ENCODE assay signal across 14 cellular contexts in genomic region chr11:7533199-7534029, GRCh38. TPM values are rescaled to one million over a fixed set of nuclear protein-coding genes. Genes with fewer than 3 reads are reported as not detected.
DNase-seq lines count a peak whose midpoint lies in the region; ATAC-seq, FAIRE-seq and TF ChIP-seq lines count a peak whose summit lies in the region.
"Had no signal": no experiment of that assay in that cellular context is flagged by ENCODE, and none has a peak within 500 bp of the region (broad histone marks: within the 10 kb centered on the region; RNA-seq: fewer than 3 reads in every experiment).

No MANE protein-coding gene starts in this region.

- no peaks in the 10 kb centered on the region for H3K36me3 ChIP-seq in small intestine (ENCODE audit: control insufficient read depth in 2 of 2, insufficient read depth in 2 of 2, low read length in 2 of 2)
- H3K36me3 ChIP-seq: neutrophil had no signal

- peaks cover 40 to 59% (median 58%) of the 10 kb centered on the region in 3 donors for H3K4me1 Mint-ChIP-seq in IgD-negative memory B cell

- no peaks in the 10 kb centered on the region for H3K9me3 Mint-ChIP-seq in IgD-negative memory B cell

- WGBS in small intestine, 3 donors: 83 to 88% (median 85%) methylated on average over 8 of the region's 8 CpGs

- no peaks in the 10 kb centered on the region for H3K9me3 ChIP-seq in small intestine (ENCODE audit: control insufficient read depth, low read depth)
- H3K9me3 ChIP-seq: neutrophil had no signal

- TF ChIP-seq CTCF in C4-2B (conservative IDR thresholded peaks at IDR 0.05): no peak

- peak; percentile 19 for ATAC-seq in GM19328 (IDR thresholded peaks at IDR 0.05; ENCODE audit: unreplicated experiment)
- ATAC-seq in HG02678 (IDR thresholded peaks at IDR 0.05; ENCODE audit: unreplicated experiment): peak; percentile 28

- peaks cover 2 to 5% of the 10 kb centered on the region in 2 donors for H3K4me1 ChIP-seq in small intestine (ENCODE audit: control insufficient read depth in 2 of 2, insufficient read depth in 1 of 2, low read depth in 1 of 2, low read length in 1 of 2)

- no peak for DNase-seq in erythroblast (lab: John Stamatoyannopoulos, UW)
- no peak for DNase-seq in small intestine
- no peak for DNase-seq in activated T-cell treated with anti-CD3 and anti-CD28 coated beads, Interleukin-2, amount 50 U/mL, for 48 hours
- no peak for DNase-seq in medulla oblongata (ENCODE audit: extremely low spot score)
- DNase-seq: activated naive CD8-positive, alpha-beta T cell treated with anti-CD3 and anti-CD28 coated beads, Interleukin-2, amount 10 ng/mL, durations not matched to agents 7 days and 5 days; foreskin fibroblast; kidney glomerular epithelial cell; NCI-H1694 treated with DMSO at 0.1 percent for 48 hours; stimulated activated naive CD4-positive, alpha-beta T cell had no signal

- no peaks in the 10 kb centered on the region for H3K27me3 Mint-ChIP-seq in IgD-negative memory B cell

- no peaks in the 10 kb centered on the region for H3K27me3 ChIP-seq in small intestine (ENCODE audit: control insufficient read depth in 2 of 2, insufficient read depth in 2 of 2, low read length in 2 of 2)

- H3K36me3 Mint-ChIP-seq in IgD-negative memory B cell: peaks cover 2% of the 10 kb centered on the region

- no peak overlapping the region for H3K4me3 ChIP-seq in small intestine (ENCODE audit: low read depth in 1 of 2, low read length in 2 of 2)

- no peak for FAIRE-seq in small intestine (lab: Jason Lieb, UNC)

- TF ChIP-seq POLR2A in erythroblast (IDR thresholded peaks at IDR 0.05; ENCODE audit: low read length): no peak

- peak overlapping the region in 3 of 4 donors; percentile 1 to 87 (median 10) for H3K4me3 Mint-ChIP-seq in IgD-negative memory B cell
- H3K4me3 Mint-ChIP-seq: activated naive CD8-positive, alpha-beta T cell treated with anti-CD3 and anti-CD28 coated beads, Interleukin-2, amount 10 ng/mL, durations not matched to agents 7 days and 5 days had no signal

- H3K27ac ChIP-seq in C4-2B (peak overlapping the region; percentile 52), small intestine (ENCODE audit: low read depth in 1 of 2, low read length in 1 of 2) (no peak overlapping the region)
- H3K27ac ChIP-seq: neutrophil had no signal

- H3K27ac Mint-ChIP-seq in IgD-negative memory B cell: no peak overlapping the region
- H3K27ac Mint-ChIP-seq: activated naive CD8-positive, alpha-beta T cell treated with anti-CD3 and anti-CD28 coated beads, Interleukin-2, amount 10 ng/mL, durations not matched to agents 7 days and 5 days had no signal

RNA-seq across cellular contexts. Expression of gene PPFIBP2, which starts 19.6 kb away (rescaled TPM):
- polyA plus RNA-seq in IgD-negative memory B cell (29.1 TPM), small intestine (10 to 100 TPM; 26.5 to 67.3 (median 57.6) TPM)

RNA-seq across cellular contexts. Expression of gene OLFML1, which starts 48.1 kb away (rescaled TPM):
- polyA plus RNA-seq in IgD-negative memory B cell: 0.08 TPM
- polyA plus RNA-seq in small intestine: 1 to 10 TPM in 1 of 3 donors, under 1 TPM in 1, not detected in 1; 0.81 to 2.5 TPM
